In genomic region chr4:88659061-88659889, GRCh38 we compare ENCODE assay signal across 8 cellular contexts. TPM values are rescaled to one million over a fixed set of nuclear protein-coding genes. Genes with fewer than 3 reads are reported as not detected.
DNase-seq lines count a peak whose midpoint lies in the region; TF ChIP-seq lines count a peak whose summit lies in the region.

No MANE protein-coding gene starts in this region.

- H3K79me2 ChIP-seq in Karpas-422 (ENCODE audit: low read length), result no peaks in the 10 kb centered on the region

- H3K27me3 ChIP-seq in Karpas-422 (ENCODE audit: low read length), result no peaks in the 10 kb centered on the region
- no peaks in the 10 kb centered on the region for H3K27me3 ChIP-seq in WERI-Rb-1 (ENCODE audit: insufficient read depth, low read depth, severe bottlenecking)

- no peak overlapping the region for H3K27ac ChIP-seq in Karpas-422 (ENCODE audit: low read length)
- H3K27ac ChIP-seq in WERI-Rb-1, result no peak overlapping the region

- no peak overlapping the region for H3K4me3 ChIP-seq in AG09309 (ENCODE audit: control insufficient read depth, low read depth, low read length)
- H3K4me3 ChIP-seq in Karpas-422 (ENCODE audit: low read length), result no peak overlapping the region
- H3K4me3 ChIP-seq in WERI-Rb-1 (ENCODE audit: low read depth, low read length), result no peak overlapping the region

- H3K4me1 ChIP-seq in Karpas-422 (ENCODE audit: low read length), result no peaks in the 10 kb centered on the region

- H2AFZ ChIP-seq in Karpas-422 (ENCODE audit: low read length), result no peak overlapping the region

- DNase-seq in AG09309 (ENCODE audit: low read depth) (peak; percentile 51), GM04504 (ENCODE audit: low read depth) (peak; percentile 54), H4 (ENCODE audit: low spot score) (peak; percentile 55), Karpas-422 (peak; percentile 77), WERI-Rb-1 (peak; percentile 71), epidermal melanocyte (ENCODE audit: insufficient read length, low spot score) (peak; percentile 38), midbrain (lab: John Stamatoyannopoulos, UW) (peak; percentile 63), ureter (ENCODE audit: low spot score) (peak; percentile 53)

- no peak overlapping the region for H3K4me2 ChIP-seq in Karpas-422 (ENCODE audit: low read depth, low read length, poor library complexity, severe bottlenecking)

- TF ChIP-seq CTCF in AG09309 (IDR thresholded peaks at IDR 0.05; ENCODE audit: control insufficient read depth, insufficient read depth, low read depth, low read length, missing control alignments) (peak; percentile 82), WERI-Rb-1 (IDR thresholded peaks at IDR 0.05; ENCODE audit: low read depth, low read length) (peak; percentile 78)

- H3K9me2 ChIP-seq in Karpas-422 (replicated peaks; ENCODE audit: insufficient read depth, low read length), result no peaks in the 10 kb centered on the region

- no peaks in the 10 kb centered on the region for H3K36me3 ChIP-seq in Karpas-422 (ENCODE audit: insufficient read depth, low read length)
- peaks cover 10% of the 10 kb centered on the region for H3K36me3 ChIP-seq in WERI-Rb-1

- no peaks in the 10 kb centered on the region for H3K9me3 ChIP-seq in Karpas-422 (ENCODE audit: low read length)
- no peaks in the 10 kb centered on the region for H3K9me3 ChIP-seq in WERI-Rb-1 (ENCODE audit: severe bottlenecking)

- no peaks in the 10 kb centered on the region for H4K20me1 ChIP-seq in Karpas-422 (ENCODE audit: insufficient read depth, low read depth, low read length)

- no peak overlapping the region for H3K9ac ChIP-seq in Karpas-422 (ENCODE audit: low read length)

RNA-seq across cellular contexts. Expression of gene NAP1L5, which starts 38.4 kb away (rescaled TPM):
- not detected in 2 replicates for total RNA-seq in H4 (2014; rRNA removed; shearing (Covaris generic))
- 17.9 and 23.2 TPM in 2 replicates for total RNA-seq in Karpas-422 (2014; rRNA removed; shearing (Covaris generic); ENCODE audit: low replicate concordance)
- total RNA-seq in ureter, result 9.4 TPM

Comparison
In these comparisons a context has a peak if more than half of its experiments do, and no peak if none do; other contexts are left out.
1. RNA of gene NAP1L5, which starts 38.4 kb away (total RNA-seq): 17.9 to 23.2 TPM in Karpas-422 and 9.4 TPM in ureter (single experiment); not detected in H4; every median in the first group is over 10 times any median in the second.
2. Peak in every context shown above with its lines, with median percentiles within 50 percentile points of each other: DNase-seq.